8 cellular contexts compared by ENCODE assay signal in the genomic region with DNA sequence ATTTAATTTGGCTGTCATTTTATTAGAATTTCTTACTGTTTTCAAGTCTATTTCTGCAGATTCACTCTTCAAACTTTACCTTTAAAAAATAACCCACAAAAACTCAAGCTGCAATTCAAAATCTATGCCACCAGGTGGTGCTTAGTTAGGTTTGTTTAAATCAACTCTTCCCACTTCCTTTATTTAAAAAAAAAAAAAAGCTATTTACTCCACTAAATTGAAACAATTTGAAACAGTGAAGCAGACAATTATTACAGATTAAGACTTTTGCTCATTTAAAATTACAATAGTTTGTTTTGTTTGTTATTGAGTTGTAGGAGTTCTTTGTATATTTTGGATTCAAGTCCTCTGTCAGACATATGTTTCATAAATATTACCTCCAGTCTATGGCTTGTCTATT.
DNase-seq lines count a peak whose midpoint lies in the region; TF ChIP-seq lines count a peak whose summit lies in the region.

No MANE protein-coding gene starts in this region.

- H3K9ac ChIP-seq in Loucy (ENCODE audit: low read depth, low read length, poor library complexity, severe bottlenecking), result no peak overlapping the region

- no peaks in the 10 kb centered on the region for H3K4me1 ChIP-seq in Loucy (ENCODE audit: insufficient read depth, low read length, poor library complexity, severe bottlenecking)

- no peaks in the 10 kb centered on the region for H3K79me2 ChIP-seq in Loucy (ENCODE audit: insufficient read depth, low read length)

- no peaks in the 10 kb centered on the region for H3K9me3 ChIP-seq in Loucy (ENCODE audit: insufficient read depth, low read depth, low read length)

- DNase-seq in NCI-H510A treated with DMSO at 0.1 percent for 48 hours (lab: John Stamatoyannopoulos, UW) (peak; percentile 51), NCI-H510A (lab: John Stamatoyannopoulos, UW) (no peak), NCI-H146 (lab: John Stamatoyannopoulos, UW) (no peak)
- DNase-seq in effector CD4-positive, alpha-beta T cell, result no peak
- no peak for DNase-seq in stimulated activated CD4-positive, alpha-beta T cell treated with anti-CD3 and anti-CD28 coated beads, Interleukin-1b, Interleukin-23, amount 100 ng/mL, for 48 hours

- TF ChIP-seq CTCF in Loucy (conservative IDR thresholded peaks at IDR 0.05; ENCODE audit: low read length) (peak; percentile 68), brain (conservative IDR thresholded peaks at IDR 0.05) (peak; percentile 43 to 68), nephron (IDR thresholded peaks at IDR 0.05; ENCODE audit: unreplicated experiment in 3 of 3) (peak; percentile 50 to 66 (median 60))

- no peaks in the 10 kb centered on the region for H3F3A ChIP-seq in Loucy (ENCODE audit: low read depth)

- H3K4me2 ChIP-seq in Loucy (ENCODE audit: low read depth, low read length, poor library complexity, severe bottlenecking), result no peak overlapping the region

- H2AFZ ChIP-seq in Loucy (ENCODE audit: low read length), result no peak overlapping the region

- H3K9me2 ChIP-seq in Loucy (replicated peaks; ENCODE audit: low read depth, low read length), result no peaks in the 10 kb centered on the region

- H3K27me3 Mint-ChIP-seq in brain, result peaks cover 6% of the 10 kb centered on the region
- no peaks in the 10 kb centered on the region for H3K27me3 Mint-ChIP-seq in nephron (ENCODE audit: low read depth)

- H3K36me3 Mint-ChIP-seq in brain (no peaks in the 10 kb centered on the region), nephron (ENCODE audit: low read depth) (no peaks in the 10 kb centered on the region)

- H3K4me3 Mint-ChIP-seq in brain (no peak overlapping the region), nephron (no peak overlapping the region)

- H4K20me1 ChIP-seq in Loucy (ENCODE audit: insufficient read depth, low read length, poor library complexity, severe bottlenecking), result no peaks in the 10 kb centered on the region

- no peak overlapping the region for H3K4me3 ChIP-seq in Loucy (ENCODE audit: low read length, poor library complexity, severe bottlenecking)

- H3K27ac Mint-ChIP-seq in brain (no peak overlapping the region), nephron (no peak overlapping the region)

- H3K36me3 ChIP-seq in Loucy (ENCODE audit: insufficient read depth, low read length), result no peaks in the 10 kb centered on the region

- H3K4me1 Mint-ChIP-seq in brain (no peaks in the 10 kb centered on the region), nephron (no peaks in the 10 kb centered on the region)

- H3K27me3 ChIP-seq in Loucy (ENCODE audit: insufficient read depth, low read length, poor library complexity, severe bottlenecking), result no peaks in the 10 kb centered on the region

- peaks cover 0 to 2% (median 0%) of the 10 kb centered on the region in 5 experiments for H3K9me3 Mint-ChIP-seq in brain
- no peaks in the 10 kb centered on the region for H3K9me3 Mint-ChIP-seq in nephron
